In genomic region chr1:20493839-20494608, GRCh38 we compare ENCODE assay signal across 8 cellular contexts. TPM values are rescaled to one million over a fixed set of nuclear protein-coding genes. Genes with fewer than 3 reads are reported as not detected.
DNase-seq lines count a peak whose midpoint lies in the region; ATAC-seq and TF ChIP-seq lines count a peak whose summit lies in the region.

No MANE protein-coding gene starts in this region.

- H3K4me1 Mint-ChIP-seq in CD4-positive, CD25-positive, alpha-beta regulatory T cell = peaks cover 0 to 3% (median under 1%) of the 10 kb centered on the region in 4 donors

- H3K36me3 ChIP-seq in CD4-positive, CD25-positive, alpha-beta regulatory T cell (ENCODE audit: control insufficient read depth, insufficient read depth, low read length) = peaks cover 10% of the 10 kb centered on the region
- H3K36me3 ChIP-seq in right lobe of liver = peaks cover 0 to 1% (median 0%) of the 10 kb centered on the region in 4 donors

- peak; percentile 59 for ATAC-seq in CD4-positive, CD25-positive, alpha-beta regulatory T cell (ENCODE audit: low read depth in 2 of 2)
- ATAC-seq in HG03432 (IDR thresholded peaks at IDR 0.05; ENCODE audit: unreplicated experiment) (peak; percentile 44), right lobe of liver (peak; percentile 86 to 97 (median 93)), GM18873 (IDR thresholded peaks at IDR 0.05; ENCODE audit: low FRiP score, unreplicated experiment) (no peak)

- intact Hi-C loops in right lobe of liver (cut with DNase I) = loop anchor here in 1 of 2 donors (10.0 kb wide), 2 partner anchors 119 to 279 kb away; no protein-coding TSS in a partner anchor

- H3K4me3 ChIP-seq in CD4-positive, CD25-positive, alpha-beta regulatory T cell (ENCODE audit: low read depth, low read length) = peak overlapping the region; percentile 60
- no peak overlapping the region for H3K4me3 ChIP-seq in right lobe of liver

- WGBS in right lobe of liver (ENCODE audit: insufficient coverage, low coverage, low lambda C conversion rate, missing lambda C conversion rate) = 0% methylated on average over 13 of the region's 16 CpGs

- H3K9me3 Mint-ChIP-seq in CD4-positive, CD25-positive, alpha-beta regulatory T cell = no peaks in the 10 kb centered on the region

- no peak overlapping the region for H3K4me3 Mint-ChIP-seq in CD4-positive, CD25-positive, alpha-beta regulatory T cell

- TF ChIP-seq CTCF in right lobe of liver (IDR thresholded peaks at IDR 0.05) = peak; percentile 92 to 98 (median 96)

- no peaks in the 10 kb centered on the region for H3K9me3 ChIP-seq in CD4-positive, CD25-positive, alpha-beta regulatory T cell (ENCODE audit: control insufficient read depth in 2 of 2, low read length in 2 of 2)
- no peaks in the 10 kb centered on the region for H3K9me3 ChIP-seq in right lobe of liver

- H3K27ac Mint-ChIP-seq in CD4-positive, CD25-positive, alpha-beta regulatory T cell = no peak overlapping the region

- TF ChIP-seq POLR2A in right lobe of liver (IDR thresholded peaks at IDR 0.05) = no peak

- peaks cover 6% of the 10 kb centered on the region for H3K27me3 Mint-ChIP-seq in CD4-positive, CD25-positive, alpha-beta regulatory T cell

- peaks cover 10% of the 10 kb centered on the region for H3K4me1 ChIP-seq in CD4-positive, CD25-positive, alpha-beta regulatory T cell (ENCODE audit: control insufficient read depth, insufficient read depth, low read length, poor library complexity, severe bottlenecking)
- H3K4me1 ChIP-seq in right lobe of liver = no peaks in the 10 kb centered on the region

- no peaks in the 10 kb centered on the region for H3K36me3 Mint-ChIP-seq in CD4-positive, CD25-positive, alpha-beta regulatory T cell

- H3K27me3 ChIP-seq in CD4-positive, CD25-positive, alpha-beta regulatory T cell (ENCODE audit: control insufficient read depth, insufficient read depth, low read length) = no peaks in the 10 kb centered on the region
- H3K27me3 ChIP-seq in right lobe of liver = no peaks in the 10 kb centered on the region

- H3K27ac ChIP-seq in CD4-positive, CD25-positive, alpha-beta regulatory T cell (ENCODE audit: insufficient read depth, low read length, poor library complexity, severe bottlenecking) = no peak overlapping the region
- H3K27ac ChIP-seq in right lobe of liver = no peak overlapping the region

- peak; percentile 66 to 81 (median 74) for DNase-seq in CD4-positive, CD25-positive, alpha-beta regulatory T cell
- peak; percentile 79 for DNase-seq in NCI-H69 (lab: John Stamatoyannopoulos, UW)
- peak; percentile 75 to 85 for DNase-seq in activated CD4-positive, alpha-beta T cell treated with anti-CD3 and anti-CD28 coated beads, Interleukin-2, amount 50 U/mL, for 24 hours (ENCODE audit: low read depth in 1 of 2, low spot score in 1 of 2)
- DNase-seq in ecto neural progenitor cell (ENCODE audit: low spot score) = peak; percentile 91
- peak; percentile 79 to 83 (median 80) for DNase-seq in right lobe of liver
- peak; percentile 64 to 76 (median 73) for DNase-seq in stimulated activated CD4-positive, alpha-beta T cell treated with anti-CD3 and anti-CD28 coated beads, TNF-alpha, amount 100 ng/mL, for 24 hours (ENCODE audit: low read depth in 3 of 3)

RNA-seq across cellular contexts. Expression of gene CAMK2N1, which starts 8.0 kb away (rescaled TPM):
- 1.7 TPM for total RNA-seq in CD4-positive, CD25-positive, alpha-beta regulatory T cell
- under 1 TPM; 0.24 to 0.37 (median 0.29) TPM for polyA plus RNA-seq in CD4-positive, CD25-positive, alpha-beta regulatory T cell
- 10 to 100 TPM; 10.4 to 30.2 (median 20.1) TPM for total RNA-seq in right lobe of liver

RNA-seq across cellular contexts. Expression of gene MUL1, which starts 13.9 kb away (rescaled TPM):
- 20.4 TPM for total RNA-seq in CD4-positive, CD25-positive, alpha-beta regulatory T cell
- 10 to 100 TPM; 30.9 to 47.0 (median 35.3) TPM for polyA plus RNA-seq in CD4-positive, CD25-positive, alpha-beta regulatory T cell
- total RNA-seq in right lobe of liver = 10 to 100 TPM; 14.4 to 33.6 (median 16.7) TPM

RNA-seq across cellular contexts. Expression of gene FAM43B, which starts 58.3 kb away (rescaled TPM):
- total RNA-seq in CD4-positive, CD25-positive, alpha-beta regulatory T cell = not detected
- not detected for polyA plus RNA-seq in CD4-positive, CD25-positive, alpha-beta regulatory T cell
- total RNA-seq in right lobe of liver = under 1 TPM in 4 of 6 experiments, not detected in 2; 0.09 to 0.24 (median 0.12) TPM
